In the genomic region with DNA sequence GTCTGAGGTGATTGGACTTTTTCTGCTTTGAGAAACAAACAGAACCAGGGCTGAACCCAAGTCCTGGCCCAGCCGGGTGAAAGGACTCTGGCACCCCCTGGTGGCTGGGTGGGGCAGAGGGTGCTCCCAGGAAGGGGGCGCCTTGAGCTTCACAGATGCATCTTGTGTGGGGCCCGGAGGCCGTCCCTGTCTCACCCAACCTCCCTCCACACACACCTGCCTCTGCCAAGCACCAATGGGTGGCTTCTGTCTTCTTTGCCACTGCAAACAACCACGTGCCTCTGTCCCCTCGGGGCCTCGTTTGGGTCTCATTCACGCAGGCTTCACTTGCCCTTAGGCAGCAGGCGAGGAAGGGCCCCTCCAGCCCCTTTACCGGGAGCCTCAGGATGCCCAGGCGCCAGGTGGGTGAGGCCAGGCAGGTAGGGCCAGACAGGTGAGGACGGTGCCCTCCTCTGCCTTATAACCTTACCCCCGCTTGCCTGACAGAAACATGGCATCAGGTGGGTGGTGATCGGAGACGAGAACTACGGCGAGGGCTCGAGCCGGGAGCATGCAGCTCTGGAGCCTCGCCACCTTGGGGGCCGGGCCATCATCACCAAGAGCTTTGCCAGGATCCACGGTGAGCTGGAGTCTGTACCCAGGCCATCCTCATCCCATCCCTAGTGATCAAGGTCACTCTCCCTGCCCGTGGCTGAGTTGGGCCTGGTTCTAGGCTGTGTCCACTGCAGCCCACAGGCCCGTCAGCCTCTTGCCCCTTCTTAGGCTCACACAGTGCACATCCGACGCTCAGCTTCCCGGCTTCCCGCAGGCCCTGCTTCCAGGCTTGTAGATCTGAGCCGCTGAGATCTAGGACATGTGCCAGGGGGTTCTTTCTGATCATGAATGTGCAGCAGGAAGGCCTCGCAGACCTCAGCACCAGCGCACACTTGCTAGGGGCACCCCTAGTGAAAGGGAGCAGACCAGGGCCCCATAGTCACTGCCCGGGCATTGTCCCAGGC, we compare ENCODE assay signal across 8 cellular contexts. TPM values are rescaled to one million over a fixed set of nuclear protein-coding genes. Genes with fewer than 3 reads are reported as not detected.
DNase-seq lines count a peak whose midpoint lies in the region; ATAC-seq and TF ChIP-seq lines count a peak whose summit lies in the region.

No MANE protein-coding gene starts in this region.

- DNase-seq in NCI-H1694 (lab: John Stamatoyannopoulos, UW) (peak; percentile 11), NCI-H1694 treated with DMSO at 0.1 percent for 48 hours (lab: John Stamatoyannopoulos, UW) (no peak), hepatic stellate cell (ENCODE audit: low spot score) (peak; percentile 82)
- peak; percentile 56 for DNase-seq in activated naive CD8-positive, alpha-beta T cell treated with anti-CD3 and anti-CD28 coated beads for 36 hours
- peak; percentile 47 to 50 for DNase-seq in stimulated activated CD4-positive, alpha-beta T cell treated with anti-CD3 and anti-CD28 coated beads, Interleukin-15, amount 100 ng/mL, for 48 hours (ENCODE audit: low read depth in 2 of 2)

- no peak overlapping the region for H2AFZ ChIP-seq in SU-DHL-6 (ENCODE audit: low read depth, low read length, severe bottlenecking)

- H3K4me2 ChIP-seq in SU-DHL-6 (ENCODE audit: low read depth, low read length, poor library complexity, severe bottlenecking) = no peak overlapping the region

- no peak overlapping the region for H3K9ac ChIP-seq in SU-DHL-6 (ENCODE audit: low read length)

- peaks cover 12% of the 10 kb centered on the region for H3K36me3 Mint-ChIP-seq in activated naive CD8-positive, alpha-beta T cell treated with anti-CD3 and anti-CD28 coated beads for 36 hours

- no peak overlapping the region for H3K4me3 ChIP-seq in SU-DHL-6 (ENCODE audit: insufficient read depth, low read length, poor library complexity, severe bottlenecking)

- TF ChIP-seq CTCF in SU-DHL-6 (IDR thresholded peaks at IDR 0.05; ENCODE audit: insufficient read depth, low read length, poor library complexity, severe bottlenecking) = peak; percentile 96

- H3K27me3 ChIP-seq in SU-DHL-6 (ENCODE audit: low read length) = no peaks in the 10 kb centered on the region

- ATAC-seq in GM19324 (IDR thresholded peaks at IDR 0.05; ENCODE audit: low FRiP score, unreplicated experiment) (no peak), GM21528 (IDR thresholded peaks at IDR 0.05; ENCODE audit: low FRiP score, unreplicated experiment) (no peak)

- H3K9me3 ChIP-seq in SU-DHL-6 (ENCODE audit: insufficient read depth, low read length) = no peaks in the 10 kb centered on the region

- H3K4me3 Mint-ChIP-seq in activated naive CD8-positive, alpha-beta T cell treated with anti-CD3 and anti-CD28 coated beads for 36 hours = no peak overlapping the region

- H3K9me3 Mint-ChIP-seq in activated naive CD8-positive, alpha-beta T cell treated with anti-CD3 and anti-CD28 coated beads for 36 hours = no peaks in the 10 kb centered on the region

- H3F3A ChIP-seq in SU-DHL-6 (ENCODE audit: insufficient read depth) = 0 out of 2 replicates have a peak, but pooled peaks cover 5% of the 10 kb centered on the region

- no peak overlapping the region for H3K27ac ChIP-seq in SU-DHL-6 (ENCODE audit: low read depth, low read length)

- peaks cover 14% of the 10 kb centered on the region for H3K4me1 Mint-ChIP-seq in activated naive CD8-positive, alpha-beta T cell treated with anti-CD3 and anti-CD28 coated beads for 36 hours

- no peaks in the 10 kb centered on the region for H3K36me3 ChIP-seq in SU-DHL-6 (ENCODE audit: low read length)

- no peaks in the 10 kb centered on the region for H3K9me2 ChIP-seq in SU-DHL-6 (replicated peaks; ENCODE audit: insufficient read depth, low read length)

- no peaks in the 10 kb centered on the region for H3K27me3 Mint-ChIP-seq in activated naive CD8-positive, alpha-beta T cell treated with anti-CD3 and anti-CD28 coated beads for 36 hours

- no peaks in the 10 kb centered on the region; the same call in 1 of the 2 replicates for H3K79me2 ChIP-seq in SU-DHL-6 (ENCODE audit: insufficient read depth, low read length)

- H3K27ac Mint-ChIP-seq in activated naive CD8-positive, alpha-beta T cell treated with anti-CD3 and anti-CD28 coated beads for 36 hours = peak overlapping the region; percentile 54

- no peaks in the 10 kb centered on the region for H4K20me1 ChIP-seq in SU-DHL-6 (ENCODE audit: low read depth, low read length)

RNA-seq across cellular contexts. Expression of gene POLR3H, which starts 17.2 kb away (rescaled TPM):
- total RNA-seq in activated naive CD8-positive, alpha-beta T cell treated with anti-CD3 and anti-CD28 coated beads for 36 hours = 10 to 100 TPM; 69.2 to 70.1 TPM

RNA-seq across cellular contexts. Expression of gene CSDC2, which starts 33.7 kb away (rescaled TPM):
- total RNA-seq in activated naive CD8-positive, alpha-beta T cell treated with anti-CD3 and anti-CD28 coated beads for 36 hours = not detected

RNA-seq across cellular contexts. Expression of gene ACO2, which starts 58.2 kb away (rescaled TPM):
- total RNA-seq in activated naive CD8-positive, alpha-beta T cell treated with anti-CD3 and anti-CD28 coated beads for 36 hours = 100 to 1,000 TPM; 107 to 109 TPM

RNA-seq across cellular contexts. Expression of gene PHF5A, which starts 58.6 kb away (rescaled TPM):
- total RNA-seq in activated naive CD8-positive, alpha-beta T cell treated with anti-CD3 and anti-CD28 coated beads for 36 hours = 100 to 1,000 TPM; 114 to 117 TPM
